2 cellular contexts compared by ENCODE assay signal in the genomic region with DNA sequence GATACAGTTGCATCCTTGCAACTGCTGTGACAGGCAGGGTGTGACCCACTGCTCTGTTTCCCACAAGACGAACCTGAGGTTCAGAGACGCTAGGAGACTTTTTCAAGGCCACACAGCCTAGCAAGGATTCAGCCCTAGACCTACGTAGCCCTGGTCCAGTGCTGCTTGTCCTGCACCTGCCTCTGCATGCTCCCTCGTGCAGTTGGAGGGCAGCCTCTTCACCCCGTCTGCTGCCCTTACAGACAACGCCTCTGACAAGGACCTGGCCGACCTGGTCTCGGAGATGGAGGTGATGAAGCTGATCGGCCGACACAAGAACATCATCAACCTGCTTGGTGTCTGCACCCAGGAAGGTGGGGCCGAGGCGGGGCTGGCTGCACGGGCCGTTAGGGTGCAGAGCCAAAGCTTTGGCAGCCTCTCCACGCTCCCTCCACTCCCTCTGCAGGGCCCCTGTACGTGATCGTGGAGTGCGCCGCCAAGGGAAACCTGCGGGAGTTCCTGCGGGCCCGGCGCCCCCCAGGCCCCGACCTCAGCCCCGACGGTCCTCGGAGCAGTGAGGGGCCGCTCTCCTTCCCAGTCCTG.
TF ChIP-seq lines count a peak whose summit lies in the region.

No MANE protein-coding gene starts in this region.

TF ChIP-seq in WTC11, 78 proteins besides CTCF, POLR2A, EP300 and RAD21 (continues in another document):
- TF ChIP-seq ZNF219 (CRISPR knock-in tag; IDR thresholded peaks at IDR 0.05; ENCODE audit: borderline replicate concordance) (no peak), ZNF423 (CRISPR knock-in tag; IDR thresholded peaks at IDR 0.05) (no peak), NR2C2 (CRISPR knock-in tag; IDR thresholded peaks at IDR 0.05) (no peak), FOXJ3 (CRISPR knock-in tag; IDR thresholded peaks at IDR 0.05; ENCODE audit: borderline replicate concordance) (no peak), GTF2I (CRISPR knock-in tag; conservative IDR thresholded peaks at IDR 0.05) (no peak)
- TF ChIP-seq, protein P1, sequence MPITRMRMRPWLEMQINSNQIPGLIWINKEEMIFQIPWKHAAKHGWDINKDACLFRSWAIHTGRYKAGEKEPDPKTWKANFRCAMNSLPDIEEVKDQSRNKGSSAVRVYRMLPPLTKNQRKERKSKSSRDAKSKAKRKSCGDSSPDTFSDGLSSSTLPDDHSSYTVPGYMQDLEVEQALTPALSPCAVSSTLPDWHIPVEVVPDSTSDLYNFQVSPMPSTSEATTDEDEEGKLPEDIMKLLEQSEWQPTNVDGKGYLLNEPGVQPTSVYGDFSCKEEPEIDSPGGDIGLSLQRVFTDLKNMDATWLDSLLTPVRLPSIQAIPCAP (CRISPR knock-in tag; IDR thresholded peaks at IDR 0.05): no peak
- TF ChIP-seq, protein P2, sequence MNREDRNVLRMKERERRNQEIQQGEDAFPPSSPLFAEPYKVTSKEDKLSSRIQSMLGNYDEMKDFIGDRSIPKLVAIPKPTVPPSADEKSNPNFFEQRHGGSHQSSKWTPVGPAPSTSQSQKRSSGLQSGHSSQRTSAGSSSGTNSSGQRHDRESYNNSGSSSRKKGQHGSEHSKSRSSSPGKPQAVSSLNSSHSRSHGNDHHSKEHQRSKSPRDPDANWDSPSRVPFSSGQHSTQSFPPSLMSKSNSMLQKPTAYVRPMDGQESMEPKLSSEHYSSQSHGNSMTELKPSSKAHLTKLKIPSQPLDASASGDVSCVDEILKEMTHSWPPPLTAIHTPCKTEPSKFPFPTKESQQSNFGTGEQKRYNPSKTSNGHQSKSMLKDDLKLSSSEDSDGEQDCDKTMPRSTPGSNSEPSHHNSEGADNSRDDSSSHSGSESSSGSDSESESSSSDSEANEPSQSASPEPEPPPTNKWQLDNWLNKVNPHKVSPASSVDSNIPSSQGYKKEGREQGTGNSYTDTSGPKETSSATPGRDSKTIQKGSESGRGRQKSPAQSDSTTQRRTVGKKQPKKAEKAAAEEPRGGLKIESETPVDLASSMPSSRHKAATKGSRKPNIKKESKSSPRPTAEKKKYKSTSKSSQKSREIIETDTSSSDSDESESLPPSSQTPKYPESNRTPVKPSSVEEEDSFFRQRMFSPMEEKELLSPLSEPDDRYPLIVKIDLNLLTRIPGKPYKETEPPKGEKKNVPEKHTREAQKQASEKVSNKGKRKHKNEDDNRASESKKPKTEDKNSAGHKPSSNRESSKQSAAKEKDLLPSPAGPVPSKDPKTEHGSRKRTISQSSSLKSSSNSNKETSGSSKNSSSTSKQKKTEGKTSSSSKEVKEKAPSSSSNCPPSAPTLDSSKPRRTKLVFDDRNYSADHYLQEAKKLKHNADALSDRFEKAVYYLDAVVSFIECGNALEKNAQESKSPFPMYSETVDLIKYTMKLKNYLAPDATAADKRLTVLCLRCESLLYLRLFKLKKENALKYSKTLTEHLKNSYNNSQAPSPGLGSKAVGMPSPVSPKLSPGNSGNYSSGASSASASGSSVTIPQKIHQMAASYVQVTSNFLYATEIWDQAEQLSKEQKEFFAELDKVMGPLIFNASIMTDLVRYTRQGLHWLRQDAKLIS (CRISPR knock-in tag; IDR thresholded peaks at IDR 0.05; ENCODE audit: borderline replicate concordance): no peak
- TF ChIP-seq, protein P3, sequence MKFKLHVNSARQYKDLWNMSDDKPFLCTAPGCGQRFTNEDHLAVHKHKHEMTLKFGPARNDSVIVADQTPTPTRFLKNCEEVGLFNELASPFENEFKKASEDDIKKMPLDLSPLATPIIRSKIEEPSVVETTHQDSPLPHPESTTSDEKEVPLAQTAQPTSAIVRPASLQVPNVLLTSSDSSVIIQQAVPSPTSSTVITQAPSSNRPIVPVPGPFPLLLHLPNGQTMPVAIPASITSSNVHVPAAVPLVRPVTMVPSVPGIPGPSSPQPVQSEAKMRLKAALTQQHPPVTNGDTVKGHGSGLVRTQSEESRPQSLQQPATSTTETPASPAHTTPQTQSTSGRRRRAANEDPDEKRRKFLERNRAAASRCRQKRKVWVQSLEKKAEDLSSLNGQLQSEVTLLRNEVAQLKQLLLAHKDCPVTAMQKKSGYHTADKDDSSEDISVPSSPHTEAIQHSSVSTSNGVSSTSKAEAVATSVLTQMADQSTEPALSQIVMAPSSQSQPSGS (CRISPR knock-in tag; IDR thresholded peaks at IDR 0.05; ENCODE audit: borderline replicate concordance, low read depth): no peak
- TF ChIP-seq, protein P4, sequence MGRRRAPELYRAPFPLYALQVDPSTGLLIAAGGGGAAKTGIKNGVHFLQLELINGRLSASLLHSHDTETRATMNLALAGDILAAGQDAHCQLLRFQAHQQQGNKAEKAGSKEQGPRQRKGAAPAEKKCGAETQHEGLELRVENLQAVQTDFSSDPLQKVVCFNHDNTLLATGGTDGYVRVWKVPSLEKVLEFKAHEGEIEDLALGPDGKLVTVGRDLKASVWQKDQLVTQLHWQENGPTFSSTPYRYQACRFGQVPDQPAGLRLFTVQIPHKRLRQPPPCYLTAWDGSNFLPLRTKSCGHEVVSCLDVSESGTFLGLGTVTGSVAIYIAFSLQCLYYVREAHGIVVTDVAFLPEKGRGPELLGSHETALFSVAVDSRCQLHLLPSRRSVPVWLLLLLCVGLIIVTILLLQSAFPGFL (CRISPR knock-in tag; IDR thresholded peaks at IDR 0.05; ENCODE audit: borderline replicate concordance): no peak
- TF ChIP-seq, protein P5, sequence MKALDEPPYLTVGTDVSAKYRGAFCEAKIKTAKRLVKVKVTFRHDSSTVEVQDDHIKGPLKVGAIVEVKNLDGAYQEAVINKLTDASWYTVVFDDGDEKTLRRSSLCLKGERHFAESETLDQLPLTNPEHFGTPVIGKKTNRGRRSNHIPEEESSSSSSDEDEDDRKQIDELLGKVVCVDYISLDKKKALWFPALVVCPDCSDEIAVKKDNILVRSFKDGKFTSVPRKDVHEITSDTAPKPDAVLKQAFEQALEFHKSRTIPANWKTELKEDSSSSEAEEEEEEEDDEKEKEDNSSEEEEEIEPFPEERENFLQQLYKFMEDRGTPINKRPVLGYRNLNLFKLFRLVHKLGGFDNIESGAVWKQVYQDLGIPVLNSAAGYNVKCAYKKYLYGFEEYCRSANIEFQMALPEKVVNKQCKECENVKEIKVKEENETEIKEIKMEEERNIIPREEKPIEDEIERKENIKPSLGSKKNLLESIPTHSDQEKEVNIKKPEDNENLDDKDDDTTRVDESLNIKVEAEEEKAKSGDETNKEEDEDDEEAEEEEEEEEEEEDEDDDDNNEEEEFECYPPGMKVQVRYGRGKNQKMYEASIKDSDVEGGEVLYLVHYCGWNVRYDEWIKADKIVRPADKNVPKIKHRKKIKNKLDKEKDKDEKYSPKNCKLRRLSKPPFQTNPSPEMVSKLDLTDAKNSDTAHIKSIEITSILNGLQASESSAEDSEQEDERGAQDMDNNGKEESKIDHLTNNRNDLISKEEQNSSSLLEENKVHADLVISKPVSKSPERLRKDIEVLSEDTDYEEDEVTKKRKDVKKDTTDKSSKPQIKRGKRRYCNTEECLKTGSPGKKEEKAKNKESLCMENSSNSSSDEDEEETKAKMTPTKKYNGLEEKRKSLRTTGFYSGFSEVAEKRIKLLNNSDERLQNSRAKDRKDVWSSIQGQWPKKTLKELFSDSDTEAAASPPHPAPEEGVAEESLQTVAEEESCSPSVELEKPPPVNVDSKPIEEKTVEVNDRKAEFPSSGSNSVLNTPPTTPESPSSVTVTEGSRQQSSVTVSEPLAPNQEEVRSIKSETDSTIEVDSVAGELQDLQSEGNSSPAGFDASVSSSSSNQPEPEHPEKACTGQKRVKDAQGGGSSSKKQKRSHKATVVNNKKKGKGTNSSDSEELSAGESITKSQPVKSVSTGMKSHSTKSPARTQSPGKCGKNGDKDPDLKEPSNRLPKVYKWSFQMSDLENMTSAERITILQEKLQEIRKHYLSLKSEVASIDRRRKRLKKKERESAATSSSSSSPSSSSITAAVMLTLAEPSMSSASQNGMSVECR (CRISPR knock-in tag; IDR thresholded peaks at IDR 0.05; ENCODE audit: borderline replicate concordance): no peak

TF ChIP-seq in HepG2, 621 proteins besides CTCF, POLR2A, EP300 and RAD21:
- TF ChIP-seq ZMYM3 (CRISPR knock-in tag; IDR thresholded peaks at IDR 0.05): peak; percentile 19; the same call in 1 of the 2 replicates
- no peak for TF ChIP-seq ZFAT (CRISPR knock-in tag; conservative IDR thresholded peaks at IDR 0.05)
- TF ChIP-seq SMAD1 (CRISPR knock-in tag; IDR thresholded peaks at IDR 0.05; ENCODE audit: borderline replicate concordance, low read depth): 0 out of 2 replicates have a peak, but pooled peaks have one; percentile 13
- peak; percentile 95 for TF ChIP-seq RBM22 (optimal IDR thresholded peaks at IDR 0.05; ENCODE audit: low read length)
- TF ChIP-seq ZMAT3 (CRISPR knock-in tag; conservative IDR thresholded peaks at IDR 0.05): 0 out of 2 replicates have a peak, but pooled peaks have one; percentile 13
- TF ChIP-seq ZNF768 (CRISPR knock-in tag; IDR thresholded peaks at IDR 0.05): peak; percentile 97
- no peak for TF ChIP-seq MBNL3 (CRISPR knock-in tag; conservative IDR thresholded peaks at IDR 0.05)
- peak; percentile 71 for TF ChIP-seq RBFOX2 (IDR thresholded peaks at IDR 0.05; ENCODE audit: low read depth, low read length)
- 0 out of 2 replicates have a peak, but pooled peaks have one; percentile 6 for TF ChIP-seq MXD4 (CRISPR knock-in tag; IDR thresholded peaks at IDR 0.05)
- no peak for TF ChIP-seq MXI1 (IDR thresholded peaks at IDR 0.05; ENCODE audit: borderline replicate concordance, low read depth, low read length)
- TF ChIP-seq, protein P6, sequence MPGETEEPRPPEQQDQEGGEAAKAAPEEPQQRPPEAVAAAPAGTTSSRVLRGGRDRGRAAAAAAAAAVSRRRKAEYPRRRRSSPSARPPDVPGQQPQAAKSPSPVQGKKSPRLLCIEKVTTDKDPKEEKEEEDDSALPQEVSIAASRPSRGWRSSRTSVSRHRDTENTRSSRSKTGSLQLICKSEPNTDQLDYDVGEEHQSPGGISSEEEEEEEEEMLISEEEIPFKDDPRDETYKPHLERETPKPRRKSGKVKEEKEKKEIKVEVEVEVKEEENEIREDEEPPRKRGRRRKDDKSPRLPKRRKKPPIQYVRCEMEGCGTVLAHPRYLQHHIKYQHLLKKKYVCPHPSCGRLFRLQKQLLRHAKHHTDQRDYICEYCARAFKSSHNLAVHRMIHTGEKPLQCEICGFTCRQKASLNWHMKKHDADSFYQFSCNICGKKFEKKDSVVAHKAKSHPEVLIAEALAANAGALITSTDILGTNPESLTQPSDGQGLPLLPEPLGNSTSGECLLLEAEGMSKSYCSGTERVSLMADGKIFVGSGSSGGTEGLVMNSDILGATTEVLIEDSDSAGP (CRISPR knock-in tag; IDR thresholded peaks at IDR 0.05; ENCODE audit: borderline replicate concordance): peak; percentile 45; the same call in 1 of the 2 replicates
- 0 out of 2 replicates have a peak, but pooled peaks have one; percentile 21 for TF ChIP-seq ZNF253 (CRISPR knock-in tag; IDR thresholded peaks at IDR 0.05; ENCODE audit: borderline replicate concordance)
- TF ChIP-seq AGO2 (optimal IDR thresholded peaks at IDR 0.05; ENCODE audit: low read depth, low read length): peak; percentile 82
- TF ChIP-seq AKAP8 (CRISPR knock-in tag; IDR thresholded peaks at IDR 0.05): 0 out of 2 replicates have a peak, but pooled peaks have one; percentile 3
- TF ChIP-seq, protein P7, sequence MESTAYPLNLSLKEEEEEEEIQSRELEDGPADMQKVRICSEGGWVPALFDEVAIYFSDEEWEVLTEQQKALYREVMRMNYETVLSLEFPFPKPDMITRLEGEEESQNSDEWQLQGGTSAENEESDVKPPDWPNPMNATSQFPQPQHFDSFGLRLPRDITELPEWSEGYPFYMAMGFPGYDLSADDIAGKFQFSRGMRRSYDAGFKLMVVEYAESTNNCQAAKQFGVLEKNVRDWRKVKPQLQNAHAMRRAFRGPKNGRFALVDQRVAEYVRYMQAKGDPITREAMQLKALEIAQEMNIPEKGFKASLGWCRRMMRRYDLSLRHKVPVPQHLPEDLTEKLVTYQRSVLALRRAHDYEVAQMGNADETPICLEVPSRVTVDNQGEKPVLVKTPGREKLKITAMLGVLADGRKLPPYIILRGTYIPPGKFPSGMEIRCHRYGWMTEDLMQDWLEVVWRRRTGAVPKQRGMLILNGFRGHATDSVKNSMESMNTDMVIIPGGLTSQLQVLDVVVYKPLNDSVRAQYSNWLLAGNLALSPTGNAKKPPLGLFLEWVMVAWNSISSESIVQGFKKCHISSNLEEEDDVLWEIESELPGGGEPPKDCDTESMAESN (CRISPR knock-in tag; conservative IDR thresholded peaks at IDR 0.05): 0 out of 2 replicates have a peak, but pooled peaks have one; percentile 2
- TF ChIP-seq ZC3H13 (CRISPR knock-in tag; IDR thresholded peaks at IDR 0.05): no peak
- TF ChIP-seq POLR2AphosphoS5 (IDR thresholded peaks at IDR 0.05; ENCODE audit: low read depth, low read length): 0 out of 2 replicates have a peak, but pooled peaks have one; percentile 37
